13 cellular contexts compared by ENCODE assay signal in the genomic region with DNA sequence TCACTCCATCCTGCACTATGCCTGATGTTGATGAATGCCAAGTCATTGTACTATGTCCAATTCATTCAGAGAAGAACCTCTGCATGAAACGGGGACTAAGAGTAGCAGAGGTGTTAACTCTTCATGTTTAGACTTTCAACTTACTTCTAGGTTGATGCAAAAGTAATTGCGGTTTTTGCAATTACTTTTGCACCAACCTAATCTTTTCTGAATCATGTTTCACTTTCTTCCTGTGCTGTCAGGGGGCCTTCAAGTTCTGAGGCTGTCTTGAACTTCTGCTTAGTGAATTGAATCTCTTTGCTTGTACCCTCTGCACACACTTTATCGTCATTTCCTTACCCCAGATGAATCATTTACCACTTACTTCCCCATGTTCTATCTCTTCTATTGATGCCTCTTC.
DNase-seq lines count a peak whose midpoint lies in the region; ATAC-seq and TF ChIP-seq lines count a peak whose summit lies in the region.
"Had no signal": no experiment of that assay in that cellular context is flagged by ENCODE, and none has a peak within 500 bp of the region (broad histone marks: within the 10 kb centered on the region; RNA-seq: fewer than 3 reads in every experiment).

No MANE protein-coding gene starts in this region.

- no peak overlapping the region for H3K27ac Mint-ChIP-seq in natural killer cell
- H3K27ac Mint-ChIP-seq: activated B cell treated with CpG ODN at 0.5 μM for 24 hours; activated naive CD4-positive, alpha-beta T cell treated with anti-CD3 and anti-CD28 coated beads, Interleukin-2, amount 10 ng/mL, durations not matched to agents 7 days and 5 days; dendritic cell treated with granulocyte-macrophage colony-stimulating factor and Interleukin-4, amounts not matched to agents 40 ng/mL and 50 ng/mL, for 4 days had no signal

- no peak for TF ChIP-seq CTCF in natural killer cell (IDR thresholded peaks at IDR 0.05)

- intact Hi-C loops in natural killer cell (cut with micrococcal nuclease) = no loop called here

- H3K4me3 Mint-ChIP-seq in natural killer cell = no peak overlapping the region
- H3K4me3 Mint-ChIP-seq: activated B cell treated with CpG ODN at 0.5 μM for 24 hours; activated naive CD4-positive, alpha-beta T cell treated with anti-CD3 and anti-CD28 coated beads, Interleukin-2, amount 10 ng/mL, durations not matched to agents 7 days and 5 days; dendritic cell treated with granulocyte-macrophage colony-stimulating factor and Interleukin-4, amounts not matched to agents 40 ng/mL and 50 ng/mL, for 4 days had no signal

- H3K36me3 ChIP-seq in SJCRH30 = no peaks in the 10 kb centered on the region

- no peak overlapping the region for H3K27ac ChIP-seq in SJCRH30
- H3K27ac ChIP-seq: psoas muscle had no signal

- no peaks in the 10 kb centered on the region for H3K27me3 Mint-ChIP-seq in natural killer cell (ENCODE audit: low read depth in 2 of 2)
- H3K27me3 Mint-ChIP-seq: activated B cell treated with CpG ODN at 0.5 μM for 24 hours; activated naive CD4-positive, alpha-beta T cell treated with anti-CD3 and anti-CD28 coated beads, Interleukin-2, amount 10 ng/mL, durations not matched to agents 7 days and 5 days; dendritic cell treated with granulocyte-macrophage colony-stimulating factor and Interleukin-4, amounts not matched to agents 40 ng/mL and 50 ng/mL, for 4 days had no signal

- no peaks in the 10 kb centered on the region for H3K9me3 ChIP-seq in SJCRH30 (replicated peaks)
- H3K9me3 ChIP-seq: psoas muscle had no signal

- peak; percentile 9 for DNase-seq in CD1c-positive myeloid dendritic cell (ENCODE audit: extremely low spot score)
- peak; percentile 89 to 90 for DNase-seq in Kasumi-1 (lab: John Stamatoyannopoulos, UW)
- no peak for DNase-seq in natural killer cell
- no peak for DNase-seq in SJCRH30
- no peak for DNase-seq in activated CD4-positive, CD25-positive, alpha-beta regulatory T cell treated with anti-CD3 and anti-CD28 coated beads, Interleukin-2, amount 50 U/mL, for 72 hours
- no peak for DNase-seq in stimulated activated CD8-positive, alpha-beta memory T cell treated with anti-CD3 and anti-CD28 coated beads, Interleukin-4, amount 100 ng/mL, for 48 hours
- DNase-seq: activated B cell treated with CpG ODN at 0.5 μM for 24 hours; activated naive CD4-positive, alpha-beta T cell treated with anti-CD3 and anti-CD28 coated beads, Interleukin-2, amount 10 ng/mL, durations not matched to agents 7 days and 5 days; NCI-H1105 treated with DMSO at 0.1 percent for 48 hours; psoas muscle had no signal

- no peaks in the 10 kb centered on the region for H3K4me1 Mint-ChIP-seq in natural killer cell
- H3K4me1 Mint-ChIP-seq: activated B cell treated with CpG ODN at 0.5 μM for 24 hours; activated naive CD4-positive, alpha-beta T cell treated with anti-CD3 and anti-CD28 coated beads, Interleukin-2, amount 10 ng/mL, durations not matched to agents 7 days and 5 days had no signal

- H3K9me3 Mint-ChIP-seq in natural killer cell = peaks cover 5 to 17% of the 10 kb centered on the region in 2 donors
- H3K9me3 Mint-ChIP-seq: activated B cell treated with CpG ODN at 0.5 μM for 24 hours; activated naive CD4-positive, alpha-beta T cell treated with anti-CD3 and anti-CD28 coated beads, Interleukin-2, amount 10 ng/mL, durations not matched to agents 7 days and 5 days; dendritic cell treated with granulocyte-macrophage colony-stimulating factor and Interleukin-4, amounts not matched to agents 40 ng/mL and 50 ng/mL, for 4 days had no signal

- ATAC-seq in GM19023 (IDR thresholded peaks at IDR 0.05; ENCODE audit: unreplicated experiment) (peak; percentile 90), HG02938 (IDR thresholded peaks at IDR 0.05; ENCODE audit: unreplicated experiment) (peak; percentile 85), natural killer cell (no peak)
- ATAC-seq: psoas muscle had no signal

- no peaks in the 10 kb centered on the region for H3K27me3 ChIP-seq in SJCRH30

- H3K4me3 ChIP-seq in SJCRH30 = no peak overlapping the region
- H3K4me3 ChIP-seq: psoas muscle had no signal

- H3K36me3 Mint-ChIP-seq in natural killer cell = no peaks in the 10 kb centered on the region
- H3K36me3 Mint-ChIP-seq: activated naive CD4-positive, alpha-beta T cell treated with anti-CD3 and anti-CD28 coated beads, Interleukin-2, amount 10 ng/mL, durations not matched to agents 7 days and 5 days had no signal

- no peaks in the 10 kb centered on the region for H3K4me1 ChIP-seq in SJCRH30
- H3K4me1 ChIP-seq: psoas muscle had no signal

Comparison
In these comparisons a context has a peak if more than half of its experiments do, and no peak if none do; other contexts are left out.
1. DNase-seq: peak in CD1c-positive myeloid dendritic cell (single experiment) and Kasumi-1 (2 of 2); none in natural killer cell (single experiment), SJCRH30 (0 of 2), activated CD4-positive, CD25-positive, alpha-beta regulatory T cell treated with anti-CD3 and anti-CD28 coated beads, Interleukin-2, amount 50 U/mL, for 72 hours (single experiment) and stimulated activated CD8-positive, alpha-beta memory T cell treated with anti-CD3 and anti-CD28 coated beads, Interleukin-4, amount 100 ng/mL, for 48 hours (single experiment).
2. ATAC-seq: peak in GM19023 (single experiment) and HG02938 (single experiment); none in natural killer cell (0 of 3).